In the genomic region with DNA sequence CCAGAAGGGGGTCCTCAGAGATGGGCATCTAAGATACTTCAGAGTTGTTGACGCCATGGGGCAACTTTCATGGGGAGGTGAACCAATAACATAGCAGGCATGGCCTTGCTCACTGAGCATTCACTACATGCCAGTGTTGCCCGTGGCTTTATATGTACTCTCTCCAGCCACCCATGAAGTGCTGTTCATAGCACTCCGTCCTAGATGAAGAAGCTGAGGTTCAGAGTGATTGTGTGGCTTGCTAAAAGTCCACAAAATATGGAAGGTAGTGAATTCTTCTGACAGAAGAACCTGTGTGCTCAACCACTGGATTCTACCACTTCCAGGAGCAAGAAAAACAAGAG, we compare ENCODE assay signal across 1 cellular context.
TF ChIP-seq lines count a peak whose summit lies in the region.

No MANE protein-coding gene starts in this region.

TF ChIP-seq in liver, 16 proteins besides CTCF, POLR2A, EP300 and RAD21 (continued from another document):
- TF ChIP-seq, protein P1, sequence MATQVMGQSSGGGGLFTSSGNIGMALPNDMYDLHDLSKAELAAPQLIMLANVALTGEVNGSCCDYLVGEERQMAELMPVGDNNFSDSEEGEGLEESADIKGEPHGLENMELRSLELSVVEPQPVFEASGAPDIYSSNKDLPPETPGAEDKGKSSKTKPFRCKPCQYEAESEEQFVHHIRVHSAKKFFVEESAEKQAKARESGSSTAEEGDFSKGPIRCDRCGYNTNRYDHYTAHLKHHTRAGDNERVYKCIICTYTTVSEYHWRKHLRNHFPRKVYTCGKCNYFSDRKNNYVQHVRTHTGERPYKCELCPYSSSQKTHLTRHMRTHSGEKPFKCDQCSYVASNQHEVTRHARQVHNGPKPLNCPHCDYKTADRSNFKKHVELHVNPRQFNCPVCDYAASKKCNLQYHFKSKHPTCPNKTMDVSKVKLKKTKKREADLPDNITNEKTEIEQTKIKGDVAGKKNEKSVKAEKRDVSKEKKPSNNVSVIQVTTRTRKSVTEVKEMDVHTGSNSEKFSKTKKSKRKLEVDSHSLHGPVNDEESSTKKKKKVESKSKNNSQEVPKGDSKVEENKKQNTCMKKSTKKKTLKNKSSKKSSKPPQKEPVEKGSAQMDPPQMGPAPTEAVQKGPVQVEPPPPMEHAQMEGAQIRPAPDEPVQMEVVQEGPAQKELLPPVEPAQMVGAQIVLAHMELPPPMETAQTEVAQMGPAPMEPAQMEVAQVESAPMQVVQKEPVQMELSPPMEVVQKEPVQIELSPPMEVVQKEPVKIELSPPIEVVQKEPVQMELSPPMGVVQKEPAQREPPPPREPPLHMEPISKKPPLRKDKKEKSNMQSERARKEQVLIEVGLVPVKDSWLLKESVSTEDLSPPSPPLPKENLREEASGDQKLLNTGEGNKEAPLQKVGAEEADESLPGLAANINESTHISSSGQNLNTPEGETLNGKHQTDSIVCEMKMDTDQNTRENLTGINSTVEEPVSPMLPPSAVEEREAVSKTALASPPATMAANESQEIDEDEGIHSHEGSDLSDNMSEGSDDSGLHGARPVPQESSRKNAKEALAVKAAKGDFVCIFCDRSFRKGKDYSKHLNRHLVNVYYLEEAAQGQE (IDR thresholded peaks at IDR 0.05) = no peak
- TF ChIP-seq, protein P2, sequence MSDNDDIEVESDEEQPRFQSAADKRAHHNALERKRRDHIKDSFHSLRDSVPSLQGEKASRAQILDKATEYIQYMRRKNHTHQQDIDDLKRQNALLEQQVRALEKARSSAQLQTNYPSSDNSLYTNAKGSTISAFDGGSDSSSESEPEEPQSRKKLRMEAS (IDR thresholded peaks at IDR 0.05) = no peak
